1 cellular context compared by ENCODE assay signal in the genomic region with DNA sequence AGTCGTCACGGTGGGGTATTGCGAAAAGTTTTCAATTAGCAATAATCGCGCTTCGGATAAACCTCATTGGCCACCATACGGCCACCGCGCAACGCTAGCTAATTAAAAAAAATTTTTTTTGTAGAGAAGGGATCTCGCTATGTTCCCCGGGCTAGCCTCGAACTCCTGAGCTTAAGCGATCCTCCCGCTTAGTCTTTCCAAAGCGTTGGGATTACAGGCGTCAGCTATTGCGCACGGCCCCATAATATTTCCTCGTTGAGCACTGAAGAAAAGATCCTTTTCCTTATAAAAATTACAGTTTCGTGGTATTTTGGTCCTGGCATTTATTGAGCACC.
TF ChIP-seq lines count a peak whose summit lies in the region.

No MANE protein-coding gene starts in this region.

TF ChIP-seq in GM12878, 131 proteins besides CTCF, POLR2A, EP300 and RAD21:
- TF ChIP-seq ETV6 (conservative IDR thresholded peaks at IDR 0.05 in 1 of 2, IDR thresholded peaks at IDR 0.05 in 1 of 2; ENCODE audit: borderline replicate concordance in 1 of 2, low read depth in 1 of 2) (no peak), HDGF (IDR thresholded peaks at IDR 0.05) (no peak), CBX3 (IDR thresholded peaks at IDR 0.05; ENCODE audit: borderline replicate concordance, low read depth) (no peak), ZNF217 (IDR thresholded peaks at IDR 0.05) (0 out of 2 replicates have a peak, but pooled peaks have one; percentile 19), TCF3 (IDR thresholded peaks at IDR 0.05; ENCODE audit: borderline replicate concordance, insufficient read depth, low read depth, low read length) (no peak), RUNX3 (IDR thresholded peaks at IDR 0.05; ENCODE audit: low read length) (no peak; the same call in 1 of the 2 replicates), HCFC1 (IDR thresholded peaks at IDR 0.05; ENCODE audit: low read length) (no peak), NR2C2 (IDR thresholded peaks at IDR 0.05; ENCODE audit: borderline replicate concordance, control insufficient read depth, insufficient read length, low read depth) (no peak)
